Comparison of ENCODE assay signal across 11 cellular contexts in the genomic region with DNA sequence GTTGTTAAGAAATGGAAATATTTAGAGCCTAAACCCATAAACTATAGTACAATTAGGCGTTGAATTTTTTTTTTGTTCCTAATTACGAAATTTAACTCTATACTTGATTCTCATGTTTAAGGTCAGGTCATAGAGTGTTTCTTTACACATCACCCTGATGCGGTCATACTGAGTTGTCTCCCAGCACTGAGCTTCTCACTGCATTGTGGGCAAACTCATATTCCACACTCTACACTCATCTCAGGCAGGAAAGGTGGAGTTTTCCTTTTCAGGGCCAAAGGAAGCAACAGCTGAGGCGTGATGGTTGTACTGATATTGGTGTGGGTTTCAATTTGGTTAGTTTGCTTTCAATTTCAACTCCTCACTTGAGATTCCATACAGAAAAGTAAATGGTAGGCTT.
DNase-seq lines count a peak whose midpoint lies in the region; ATAC-seq, FAIRE-seq and TF ChIP-seq lines count a peak whose summit lies in the region.
"Had no signal": no experiment of that assay in that cellular context is flagged by ENCODE, and none has a peak within 500 bp of the region (broad histone marks: within the 10 kb centered on the region; RNA-seq: fewer than 3 reads in every experiment).

No MANE protein-coding gene starts in this region.

- 58% methylated on average over 4 of the region's 4 CpGs for WGBS in suprapubic skin

- peak overlapping the region; percentile 67 for H3K4me2 ChIP-seq in keratinocyte (ENCODE audit: control insufficient read depth, extremely low read depth, insufficient read depth, low read depth, low read length)

- H2AFZ ChIP-seq in keratinocyte (ENCODE audit: control insufficient read depth, low read length): peak overlapping the region; percentile 71

- TF ChIP-seq CTCF in cardiac fibroblast (IDR thresholded peaks at IDR 0.05; ENCODE audit: low read depth, low read length) (no peak), keratinocyte (optimal IDR thresholded peaks at IDR 0.05 in 1 of 3, IDR thresholded peaks at IDR 0.05 in 1 of 3, conservative IDR thresholded peaks at IDR 0.05 in 1 of 3; ENCODE audit: extremely low read depth in 1 of 3, insufficient read depth in 2 of 3, low read length in 3 of 3) (no peak), suprapubic skin (IDR thresholded peaks at IDR 0.05) (no peak)

- DNase-seq in HT1080 (ENCODE audit: low read depth): peak; percentile 69
- peak; percentile 67 to 92 for DNase-seq in cardiac fibroblast (ENCODE audit: low read depth in 2 of 2)
- no peak for DNase-seq in keratinocyte (ENCODE audit: low read depth, low spot score)
- no peak for DNase-seq in suprapubic skin (ENCODE audit: low spot score in 2 of 2)
- DNase-seq in activated naive CD8-positive, alpha-beta T cell treated with anti-CD3 and anti-CD28 coated beads for 36 hours: no peak
- no peak for DNase-seq in NK-92 treated with Interleukin-12 subunit alpha and Interleukin-12 subunit beta, amount 100 ng/mL, for 24 hours (lab: John Stamatoyannopoulos, UW)
- DNase-seq in 8988T: no peak
- DNase-seq: kidney had no signal

- no peaks in the 10 kb centered on the region for H4K20me1 ChIP-seq in keratinocyte (ENCODE audit: control insufficient read depth, extremely low read depth, insufficient read depth, low read length)

- dilution Hi-C loops in keratinocyte (cut with MboI; ENCODE audit: extremely low pct_ligation_motif_present, low sequenced_read_pairs): no loop called here

- H3K36me3 Mint-ChIP-seq in activated naive CD8-positive, alpha-beta T cell treated with anti-CD3 and anti-CD28 coated beads for 36 hours: no peaks in the 10 kb centered on the region
- H3K36me3 Mint-ChIP-seq: type B pancreatic cell had no signal

- H3K36me3 ChIP-seq in keratinocyte (ENCODE audit: control insufficient read depth in 2 of 2, extremely low read depth in 1 of 2, insufficient read depth in 2 of 2, low read length in 2 of 2) (no peaks in the 10 kb centered on the region), suprapubic skin (no peaks in the 10 kb centered on the region)

- no peaks in the 10 kb centered on the region for H3K79me2 ChIP-seq in keratinocyte (ENCODE audit: control insufficient read depth, insufficient read depth, low read length)

- no peaks in the 10 kb centered on the region for H3K27me3 ChIP-seq in keratinocyte (ENCODE audit: control insufficient read depth, extremely low read depth, insufficient read depth, low read length)
- no peaks in the 10 kb centered on the region for H3K27me3 ChIP-seq in suprapubic skin

- H3K27ac Mint-ChIP-seq in activated naive CD8-positive, alpha-beta T cell treated with anti-CD3 and anti-CD28 coated beads for 36 hours: no peak overlapping the region
- H3K27ac Mint-ChIP-seq: type B pancreatic cell had no signal

- FAIRE-seq in keratinocyte (lab: Jason Lieb, UNC): peak; percentile 81

- no peak overlapping the region for H3K9ac ChIP-seq in keratinocyte (ENCODE audit: control insufficient read depth, extremely low read depth, insufficient read depth, low read length)

- ATAC-seq in GM21717 (IDR thresholded peaks at IDR 0.05; ENCODE audit: unreplicated experiment): no peak

- TF ChIP-seq POLR2A in suprapubic skin (IDR thresholded peaks at IDR 0.05): no peak

- H3K27ac ChIP-seq in keratinocyte (ENCODE audit: control insufficient read depth, insufficient read depth, low read length) (peak overlapping the region; percentile 61), suprapubic skin (peak overlapping the region; percentile 46)

- H3K4me1 ChIP-seq in keratinocyte (ENCODE audit: control insufficient read depth, extremely low read depth, insufficient read depth, low read length): peaks cover 22% of the 10 kb centered on the region
- peaks cover 8% of the 10 kb centered on the region for H3K4me1 ChIP-seq in suprapubic skin

- H3K4me3 Mint-ChIP-seq in activated naive CD8-positive, alpha-beta T cell treated with anti-CD3 and anti-CD28 coated beads for 36 hours: no peak overlapping the region
- H3K4me3 Mint-ChIP-seq: brain, type B pancreatic cell had no signal

- H3K4me3 ChIP-seq in cardiac fibroblast (replicated peaks in 1 of 2; ENCODE audit: low read depth in 2 of 2, low read length in 2 of 2) (peak overlapping the region; percentile 1 to 22), keratinocyte (ENCODE audit: control insufficient read depth in 2 of 3, extremely low read depth in 1 of 3, insufficient read depth in 2 of 3, low read depth in 1 of 3, low read length in 3 of 3) (peak overlapping the region in 1 of 3 experiments; percentile 15), suprapubic skin (no peak overlapping the region)

- H3K9me3 ChIP-seq in keratinocyte (ENCODE audit: control insufficient read depth, low read depth, low read length) (peaks cover 2% of the 10 kb centered on the region), suprapubic skin (no peaks in the 10 kb centered on the region)

- H3K9me1 ChIP-seq in keratinocyte (ENCODE audit: control insufficient read depth, extremely low read depth, insufficient read depth, low read length): no peaks in the 10 kb centered on the region

- H3K4me1 Mint-ChIP-seq in activated naive CD8-positive, alpha-beta T cell treated with anti-CD3 and anti-CD28 coated beads for 36 hours: no peaks in the 10 kb centered on the region

- H3K27me3 Mint-ChIP-seq in activated naive CD8-positive, alpha-beta T cell treated with anti-CD3 and anti-CD28 coated beads for 36 hours: no peaks in the 10 kb centered on the region
- H3K27me3 Mint-ChIP-seq: brain, type B pancreatic cell had no signal

- TF ChIP-seq EP300 in suprapubic skin (IDR thresholded peaks at IDR 0.05): no peak

- H3K9me3 Mint-ChIP-seq in activated naive CD8-positive, alpha-beta T cell treated with anti-CD3 and anti-CD28 coated beads for 36 hours: peaks cover 3% of the 10 kb centered on the region
- H3K9me3 Mint-ChIP-seq: type B pancreatic cell had no signal

Comparison
In these comparisons a context has a peak if more than half of its experiments do, and no peak if none do; other contexts are left out.
1. DNase-seq: peak in HT1080 (single experiment) and cardiac fibroblast (2 of 2); none in keratinocyte (single experiment), suprapubic skin (0 of 2), activated naive CD8-positive, alpha-beta T cell treated with anti-CD3 and anti-CD28 coated beads for 36 hours (single experiment), NK-92 treated with Interleukin-12 subunit alpha and Interleukin-12 subunit beta, amount 100 ng/mL, for 24 hours (single experiment) and 8988T (single experiment).